ENCODE assay signal across 19 cellular contexts in genomic region chr1:83555871-83556270, GRCh38.
"Had no signal": no experiment of that assay in that cellular context is flagged by ENCODE, and none has a peak within 500 bp of the region (broad histone marks: within the 10 kb centered on the region; RNA-seq: fewer than 3 reads in every experiment).

No MANE protein-coding gene starts in this region.

- H3K4me1 ChIP-seq: body of pancreas, lower lobe of right lung, psoas muscle, upper lobe of right lung had no signal

- H3K4me3 Mint-ChIP-seq: activated CD8-positive, alpha-beta T cell treated with anti-CD3 and anti-CD28 coated beads, Interleukin-2, amount 10 ng/mL, durations not matched to agents 7 days and 5 days; activated naive CD8-positive, alpha-beta T cell treated with anti-CD3 and anti-CD28 coated beads, Interleukin-2, amount 50 U/mL, for 24 hours; endodermal cell; naive thymus-derived CD4-positive, alpha-beta T cell had no signal

- H3K27me3 Mint-ChIP-seq: activated naive CD8-positive, alpha-beta T cell treated with anti-CD3 and anti-CD28 coated beads, Interleukin-2, amount 50 U/mL, for 24 hours; naive thymus-derived CD4-positive, alpha-beta T cell had no signal

- H3K27ac Mint-ChIP-seq: activated CD8-positive, alpha-beta T cell treated with anti-CD3 and anti-CD28 coated beads, Interleukin-2, amount 10 ng/mL, durations not matched to agents 7 days and 5 days; activated naive CD8-positive, alpha-beta T cell treated with anti-CD3 and anti-CD28 coated beads, Interleukin-2, amount 50 U/mL, for 24 hours; endodermal cell had no signal

- H3K9me3 Mint-ChIP-seq: endodermal cell had no signal

- H3K27ac ChIP-seq: body of pancreas, lower lobe of right lung, psoas muscle, upper lobe of right lung had no signal

- H3K27me3 ChIP-seq: body of pancreas, upper lobe of right lung had no signal

- H3K9me3 ChIP-seq: body of pancreas, lower lobe of right lung, psoas muscle, upper lobe of right lung had no signal

- DNase-seq: activated CD4-positive, alpha-beta T cell treated with anti-CD3 and anti-CD28 coated beads for 4 hours; activated CD8-positive, alpha-beta memory T cell treated with anti-CD3 and anti-CD28 coated beads, Interleukin-2, amount 50 U/mL, for 48 hours; activated CD8-positive, alpha-beta T cell treated with anti-CD3 and anti-CD28 coated beads, Interleukin-2, amount 10 ng/mL, durations not matched to agents 7 days and 5 days; activated naive CD4-positive, alpha-beta T cell treated with Interleukin-2 at 50 U/mL for 16 hours; activated naive CD8-positive, alpha-beta T cell treated with anti-CD3 and anti-CD28 coated beads, Interleukin-2, amount 50 U/mL, for 24 hours; body of pancreas; central memory CD4-positive, alpha-beta T cell; endodermal cell; erythroblast; glutamatergic neuron; left cardiac atrium; lower lobe of right lung; naive thymus-derived CD4-positive, alpha-beta T cell; nucleus accumbens; psoas muscle; stimulated activated CD4-positive, alpha-beta T cell treated with anti-CD3 and anti-CD28 coated beads, Interleukin-2, amount 100 ng/mL, for 24 hours; stimulated activated naive CD4-positive, alpha-beta T cell; substantia nigra; upper lobe of right lung had no signal

- H3K36me3 ChIP-seq: lower lobe of right lung, upper lobe of right lung had no signal

- H3K4me3 ChIP-seq: body of pancreas, lower lobe of right lung, psoas muscle, upper lobe of right lung had no signal
